In genomic region chr2:120460511-120460910, GRCh38 we compare ENCODE assay signal across 26 cellular contexts.
"Had no signal": no experiment of that assay in that cellular context is flagged by ENCODE, and none has a peak within 500 bp of the region (broad histone marks: within the 10 kb centered on the region; RNA-seq: fewer than 3 reads in every experiment).

No MANE protein-coding gene starts in this region.

- H3K4me3 ChIP-seq: esophagus muscularis mucosa, gastrocnemius medialis had no signal

- H3K4me1 ChIP-seq: esophagus muscularis mucosa, foreskin keratinocyte, gastrocnemius medialis had no signal

- H3K27me3 ChIP-seq: brain microvascular endothelial cell, gastrocnemius medialis had no signal

- H3K27ac ChIP-seq: brain microvascular endothelial cell, esophagus muscularis mucosa, foreskin keratinocyte, gastrocnemius medialis had no signal

- H3K4me3 Mint-ChIP-seq: activated CD4-positive, alpha-beta memory T cell treated with anti-CD3 and anti-CD28 coated beads, Interleukin-2, amount 10 ng/mL, durations not matched to agents 7 days and 5 days; activated CD4-positive, alpha-beta T cell treated with anti-CD3 and anti-CD28 coated beads for 36 hours; activated CD4-positive, alpha-beta T cell treated with anti-CD3 and anti-CD28 coated beads, Interleukin-2, amount 10 ng/mL, durations not matched to agents 24 days and 14 days; activated naive CD4-positive, alpha-beta T cell treated with anti-CD3 and anti-CD28 coated beads, Interleukin-2, amount 10 ng/mL, durations not matched to agents 7 days and 5 days; activated naive CD8-positive, alpha-beta T cell treated with anti-CD3 and anti-CD28 coated beads, Interleukin-2, amount 10 ng/mL, durations not matched to agents 7 days and 5 days; activated T-cell treated with anti-CD3 and anti-CD28 coated beads, Interleukin-2, amount 50 U/mL, for 24 hours; activated T-cell treated with anti-CD3 and anti-CD28 coated beads, Interleukin-2, amount 50 U/mL, for 72 hours; central memory CD8-positive, alpha-beta T cell; effector memory CD8-positive, alpha-beta T cell had no signal

- H3K4me1 Mint-ChIP-seq: activated CD4-positive, alpha-beta memory T cell treated with anti-CD3 and anti-CD28 coated beads, Interleukin-2, amount 10 ng/mL, durations not matched to agents 7 days and 5 days; activated CD4-positive, alpha-beta T cell treated with anti-CD3 and anti-CD28 coated beads for 36 hours; activated CD4-positive, alpha-beta T cell treated with anti-CD3 and anti-CD28 coated beads, Interleukin-2, amount 10 ng/mL, durations not matched to agents 24 days and 14 days; activated naive CD4-positive, alpha-beta T cell treated with anti-CD3 and anti-CD28 coated beads, Interleukin-2, amount 10 ng/mL, durations not matched to agents 7 days and 5 days; activated naive CD8-positive, alpha-beta T cell treated with anti-CD3 and anti-CD28 coated beads, Interleukin-2, amount 10 ng/mL, durations not matched to agents 7 days and 5 days; central memory CD8-positive, alpha-beta T cell had no signal

- H3K36me3 Mint-ChIP-seq: activated naive CD4-positive, alpha-beta T cell treated with anti-CD3 and anti-CD28 coated beads, Interleukin-2, amount 10 ng/mL, durations not matched to agents 7 days and 5 days; activated naive CD8-positive, alpha-beta T cell treated with anti-CD3 and anti-CD28 coated beads, Interleukin-2, amount 10 ng/mL, durations not matched to agents 7 days and 5 days had no signal

- H3K9me3 ChIP-seq: gastrocnemius medialis had no signal

- H3K9me3 Mint-ChIP-seq: activated CD4-positive, alpha-beta T cell treated with anti-CD3 and anti-CD28 coated beads, Interleukin-2, amount 10 ng/mL, durations not matched to agents 24 days and 14 days; activated naive CD8-positive, alpha-beta T cell treated with anti-CD3 and anti-CD28 coated beads, Interleukin-2, amount 10 ng/mL, durations not matched to agents 7 days and 5 days had no signal

- H3K27me3 Mint-ChIP-seq: activated CD4-positive, alpha-beta T cell treated with anti-CD3 and anti-CD28 coated beads for 36 hours; activated T-cell treated with anti-CD3 and anti-CD28 coated beads, Interleukin-2, amount 50 U/mL, for 24 hours had no signal

- DNase-seq: activated CD4-positive, alpha-beta memory T cell treated with anti-CD3 and anti-CD28 coated beads, Interleukin-2, amount 10 ng/mL, durations not matched to agents 7 days and 5 days; activated CD4-positive, alpha-beta T cell treated with anti-CD3 and anti-CD28 coated beads for 36 hours; activated CD4-positive, alpha-beta T cell treated with anti-CD3 and anti-CD28 coated beads, Interleukin-2, amount 10 ng/mL, durations not matched to agents 24 days and 14 days; activated CD4-positive, alpha-beta T cell treated with anti-CD3 and anti-CD28 coated beads, Interleukin-2, amount 50 U/mL, for 4 hours; activated CD4-positive, CD25-positive, alpha-beta regulatory T cell; activated CD4-positive, CD25-positive, alpha-beta regulatory T cell treated with anti-CD3 and anti-CD28 coated beads, Interleukin-2, amount 50 U/mL, for 72 hours; activated CD8-positive, alpha-beta memory T cell treated with anti-CD3 and anti-CD28 coated beads, Interleukin-2, amount 50 U/mL, for 48 hours; activated gamma-delta T cell; activated naive CD4-positive, alpha-beta T cell; activated naive CD4-positive, alpha-beta T cell treated with anti-CD3 and anti-CD28 coated beads, Interleukin-2, amount 10 ng/mL, durations not matched to agents 7 days and 5 days; activated naive CD8-positive, alpha-beta T cell treated with anti-CD3 and anti-CD28 coated beads, Interleukin-2, amount 10 ng/mL, durations not matched to agents 7 days and 5 days; activated T-cell treated with anti-CD3 and anti-CD28 coated beads for 4 hours; activated T-cell treated with anti-CD3 and anti-CD28 coated beads, Interleukin-2, amount 50 U/mL, for 24 hours; activated T-cell treated with anti-CD3 and anti-CD28 coated beads, Interleukin-2, amount 50 U/mL, for 72 hours; brain microvascular endothelial cell; cortex of kidney; dermis blood vessel endothelial cell; effector CD4-positive, alpha-beta T cell; effector memory CD8-positive, alpha-beta T cell; erythroblast; foreskin keratinocyte; gastrocnemius medialis; T-helper 2 cell had no signal

- ATAC-seq: activated CD4-positive, alpha-beta T cell treated with anti-CD3 and anti-CD28 coated beads for 36 hours; activated naive CD4-positive, alpha-beta T cell treated with anti-CD3 and anti-CD28 coated beads, Interleukin-2, amount 50 U/mL, for 72 hours; activated T-cell treated with anti-CD3 and anti-CD28 coated beads, Interleukin-2, amount 50 U/mL, for 72 hours; effector memory CD8-positive, alpha-beta T cell; foreskin keratinocyte; gastrocnemius medialis had no signal

- H3K27ac Mint-ChIP-seq: activated CD4-positive, alpha-beta memory T cell treated with anti-CD3 and anti-CD28 coated beads, Interleukin-2, amount 10 ng/mL, durations not matched to agents 7 days and 5 days; activated CD4-positive, alpha-beta T cell treated with anti-CD3 and anti-CD28 coated beads for 36 hours; activated CD4-positive, alpha-beta T cell treated with anti-CD3 and anti-CD28 coated beads, Interleukin-2, amount 10 ng/mL, durations not matched to agents 24 days and 14 days; activated naive CD4-positive, alpha-beta T cell treated with anti-CD3 and anti-CD28 coated beads, Interleukin-2, amount 10 ng/mL, durations not matched to agents 7 days and 5 days; activated naive CD4-positive, alpha-beta T cell treated with anti-CD3 and anti-CD28 coated beads, Interleukin-2, amount 50 U/mL, for 72 hours; activated naive CD8-positive, alpha-beta T cell treated with anti-CD3 and anti-CD28 coated beads, Interleukin-2, amount 10 ng/mL, durations not matched to agents 7 days and 5 days; activated T-cell treated with anti-CD3 and anti-CD28 coated beads, Interleukin-2, amount 50 U/mL, for 24 hours; activated T-cell treated with anti-CD3 and anti-CD28 coated beads, Interleukin-2, amount 50 U/mL, for 72 hours; effector memory CD8-positive, alpha-beta T cell had no signal

- H3K36me3 ChIP-seq: brain microvascular endothelial cell, esophagus muscularis mucosa, gastrocnemius medialis had no signal
